Comparison of ENCODE assay signal across 8 cellular contexts in genomic region chr21:43864313-43864805, GRCh38. TPM values are rescaled to one million over a fixed set of nuclear protein-coding genes. Genes with fewer than 3 reads are reported as not detected.
A peak's percentile ranks its signal among the peaks of the same experiment; 100 is the strongest.
DNase-seq lines count a peak whose midpoint lies in the region; ATAC-seq and TF ChIP-seq lines count a peak whose summit lies in the region.

No MANE protein-coding gene starts in this region.

- peak overlapping the region; percentile 65 to 86 for H3K27ac ChIP-seq in coronary artery
- peak overlapping the region; percentile 82 to 87 for H3K27ac ChIP-seq in lung (ENCODE audit: low read depth in 1 of 2, low read length in 1 of 2)

- no peaks in the 10 kb centered on the region for H3K9me3 ChIP-seq in lung (ENCODE audit: control insufficient read depth in 2 of 2, insufficient read depth in 1 of 2, low read length in 1 of 2)

- no peaks in the 10 kb centered on the region for H3K27me3 ChIP-seq in lung (ENCODE audit: control insufficient read depth, insufficient read depth)

- DNase-seq in CMK (ENCODE audit: low read depth) (peak; percentile 68), HK-2 (ENCODE audit: unreplicated experiment) (peak; percentile 24), T-helper 9 cell (peak; percentile 14), coronary artery (ENCODE audit: low spot score) (no peak), lung (ENCODE audit: low spot score) (peak; percentile 52), kidney glomerular epithelial cell (lab: John Stamatoyannopoulos, UW) (no peak)
- peak; percentile 56 for DNase-seq in stimulated activated naive CD8-positive, alpha-beta T cell treated with anti-CD3 and anti-CD28 coated beads, Interleukin-15, Interleukin-2, amounts not matched to agents 100 U/mL and 50 U/mL, for 24 hours

- TF ChIP-seq CTCF in coronary artery (IDR thresholded peaks at IDR 0.05) (no peak), lung (IDR thresholded peaks at IDR 0.05; ENCODE audit: control extremely low read depth, extremely low read depth) (no peak)

- H3K36me3 ChIP-seq in lung (ENCODE audit: control insufficient read depth in 2 of 2, insufficient read depth in 2 of 2, low read length in 2 of 2), result peaks cover 0 to 5% of the 10 kb centered on the region in 2 donors

- H3K4me3 ChIP-seq in coronary artery, result peak overlapping the region; percentile 74
- peak overlapping the region; percentile 49 for H3K4me3 ChIP-seq in lung

- peaks cover 0 to 8% of the 10 kb centered on the region in 2 donors for H3K4me1 ChIP-seq in lung (ENCODE audit: control insufficient read depth in 2 of 2, insufficient read depth in 2 of 2, low read length in 2 of 2)

- 1% methylated on average over 52 to 61 of the region's 61 CpGs for WGBS in lung, 2 donors

- ATAC-seq in lung (ENCODE audit: insufficient read depth, low FRiP score), result peak; percentile 71
- peak; percentile 6 for ATAC-seq in stimulated activated naive CD8-positive, alpha-beta T cell treated with anti-CD3 and anti-CD28 coated beads, Interleukin-15, Interleukin-2, amounts not matched to agents 100 U/mL and 50 U/mL, for 24 hours
- no peak for ATAC-seq in HG03342 (IDR thresholded peaks at IDR 0.05; ENCODE audit: unreplicated experiment)

RNA-seq across cellular contexts. Expression of gene AGPAT3, which starts 0.7 kb away (rescaled TPM):
- 100 to 1,000 TPM in 1 of 2 donors, 10 to 100 TPM in 1; 40.2 to 120 TPM for total RNA-seq in lung
- polyA plus RNA-seq in lung, result 10 to 100 TPM; 29.4 to 47.6 TPM

Comparison
In these comparisons a context has a peak if more than half of its experiments do, and no peak if none do; other contexts are left out.
1. DNase-seq: peak in CMK (single experiment), HK-2 (single experiment), T-helper 9 cell (single experiment), lung (single experiment) and stimulated activated naive CD8-positive, alpha-beta T cell treated with anti-CD3 and anti-CD28 coated beads, Interleukin-15, Interleukin-2, amounts not matched to agents 100 U/mL and 50 U/mL, for 24 hours (single experiment); none in coronary artery (single experiment) and kidney glomerular epithelial cell (single experiment).